In genomic region chr12:94204647-94205247, GRCh38 we compare ENCODE assay signal across 9 cellular contexts. TPM values are rescaled to one million over a fixed set of nuclear protein-coding genes. Genes with fewer than 3 reads are reported as not detected.
A peak's percentile ranks its signal among the peaks of the same experiment; 100 is the strongest.
DNase-seq lines count a peak whose midpoint lies in the region; ATAC-seq and TF ChIP-seq lines count a peak whose summit lies in the region.
"Had no signal": no experiment of that assay in that cellular context is flagged by ENCODE, and none has a peak within 500 bp of the region (broad histone marks: within the 10 kb centered on the region; RNA-seq: fewer than 3 reads in every experiment).

No MANE protein-coding gene starts in this region.

- ATAC-seq in GM21526 (IDR thresholded peaks at IDR 0.05; ENCODE audit: low FRiP score, unreplicated experiment) (peak; percentile 32), memory B cell (ENCODE audit: low read depth) (no peak), foreskin keratinocyte (no peak)

- 53 to 55% methylated on average over 3 of the region's 3 CpGs for WGBS in transverse colon (ENCODE audit: low coverage in 1 of 2), 2 donors

- no peaks in the 10 kb centered on the region for H3K9me2 ChIP-seq in OCI-LY7 (ENCODE audit: insufficient read depth, low read length)

- no peaks in the 10 kb centered on the region; the same call in 1 of the 2 replicates for H3K79me2 ChIP-seq in OCI-LY7 (ENCODE audit: insufficient read depth, low read depth, low read length)

- peak overlapping the region; percentile 99 for H3K4me2 ChIP-seq in OCI-LY7 (ENCODE audit: low read length)

- H3K27me3 ChIP-seq in transverse colon, result no peaks in the 10 kb centered on the region
- peaks cover 2% of the 10 kb centered on the region for H3K27me3 ChIP-seq in foreskin keratinocyte

- H3K4me3 ChIP-seq in GM12864 (ENCODE audit: low read depth, low read length), result peak overlapping the region; percentile 34; the same call in 1 of the 2 replicates
- peak overlapping the region; percentile 56 for H3K4me3 ChIP-seq in OCI-LY7 (ENCODE audit: low read depth, low read length, poor library complexity, severe bottlenecking)
- H3K4me3 ChIP-seq in transverse colon, result no peak overlapping the region

- H3K4me1 Mint-ChIP-seq in memory B cell, result peaks cover 34% of the 10 kb centered on the region

- H3K27ac ChIP-seq in OCI-LY7 (ENCODE audit: low read depth, low read length, poor library complexity, severe bottlenecking), result peak overlapping the region; percentile 96
- H3K27ac ChIP-seq in transverse colon, result peak overlapping the region in 1 of 4 donors; percentile 19
- H3K27ac ChIP-seq in foreskin keratinocyte, result no peak overlapping the region

- POLR2A ChIA-PET in OCI-LY7 (lab: Charles Lee), result interaction anchor here (0.9 to 8.1 kb wide), 10 partner anchors 8 to 1039 kb away, joined by 3 to 68 read pairs (median 4); no protein-coding TSS in a partner anchor

- in situ Hi-C loops in transverse colon (cut with MboI; ENCODE audit: low pct_ligation_motif_present in 1 of 4, low pct_unique_long_range_greater_than_20kb in 1 of 4, low sequenced_read_pairs in 3 of 4), result no loop called here

- H3K9me3 Mint-ChIP-seq in memory B cell, result no peaks in the 10 kb centered on the region

- no peak for TF ChIP-seq EP300 in transverse colon (IDR thresholded peaks at IDR 0.05; ENCODE audit: low read depth)

- TF ChIP-seq POLR2A in transverse colon (IDR thresholded peaks at IDR 0.05), result no peak

- TF ChIP-seq CTCF in GM12864 (IDR thresholded peaks at IDR 0.05; ENCODE audit: low read depth, low read length, missing control alignments), result no peak
- TF ChIP-seq CTCF in OCI-LY7 (conservative IDR thresholded peaks at IDR 0.05; ENCODE audit: low read length), result no peak
- no peak for TF ChIP-seq CTCF in transverse colon (IDR thresholded peaks at IDR 0.05)
- TF ChIP-seq CTCF in foreskin keratinocyte (conservative IDR thresholded peaks at IDR 0.05), result no peak

- no peaks in the 10 kb centered on the region for H4K20me1 ChIP-seq in OCI-LY7 (ENCODE audit: insufficient read depth, low read length)

- peak overlapping the region; percentile 90 for H3K27ac Mint-ChIP-seq in memory B cell

- no TSS peak for BruUV-seq in OCI-LY7 (replicated peaks; lab: Mats Ljungman, UMichigan)

- no peak for DNase-seq in GM12864 (ENCODE audit: low read depth)
- peak; percentile 67 for DNase-seq in OCI-LY7 (ENCODE audit: low spot score)
- DNase-seq in memory B cell (ENCODE audit: low spot score in 2 of 2), result no peak
- DNase-seq in activated effector memory CD4-positive, alpha-beta T cell treated with Interleukin-2 at 50 U/mL for 16 hours, result no peak
- DNase-seq in transverse colon, result no peak
- DNase-seq in T-helper 9 cell, result no peak
- DNase-seq in foreskin keratinocyte, result no peak
- DNase-seq: NCI-H1105 had no signal

- H3K27me3 Mint-ChIP-seq in memory B cell, result no peaks in the 10 kb centered on the region

- H3K4me1 ChIP-seq in OCI-LY7 (ENCODE audit: insufficient read depth, low read length, poor library complexity, severe bottlenecking), result peaks cover 74% of the 10 kb centered on the region
- H3K4me1 ChIP-seq in transverse colon, result peaks cover 0 to 8% (median 0%) of the 10 kb centered on the region in 4 donors
- H3K4me1 ChIP-seq in foreskin keratinocyte, result peaks cover 4% of the 10 kb centered on the region

- H3K36me3 ChIP-seq in OCI-LY7 (ENCODE audit: insufficient read depth, low read length), result no peaks in the 10 kb centered on the region
- H3K36me3 ChIP-seq in transverse colon, result no peaks in the 10 kb centered on the region

- intact Hi-C loops in OCI-LY7 (cut with micrococcal nuclease; ENCODE audit: unreplicated experiment), result loop anchor here (2.0 kb wide), 1 partner anchor 56 kb away; the partner anchor contains the start of gene PLXNC1
- intact Hi-C loops in transverse colon (cut with DNase I; ENCODE audit: low total_unique reads), result no loop called here

- H3K36me3 Mint-ChIP-seq in memory B cell, result peaks cover 11% of the 10 kb centered on the region

- H2AFZ ChIP-seq in OCI-LY7 (ENCODE audit: low read length), result peak overlapping the region; percentile 96

- H3K4me3 Mint-ChIP-seq in memory B cell, result peak overlapping the region; percentile 33

- H3K9me3 ChIP-seq in OCI-LY7 (ENCODE audit: low read length) (no peaks in the 10 kb centered on the region), transverse colon (no peaks in the 10 kb centered on the region)

- CTCF ChIA-PET in OCI-LY7 (lab: Charles Lee; ENCODE audit: unreplicated experiment), result interaction anchor here (1.0 to 1.1 kb wide), 2 partner anchors 12 to 31 kb away, joined by 3 to 5 read pairs; no protein-coding TSS in a partner anchor

RNA-seq across cellular contexts. Expression of gene PLXNC1, which starts 56.4 kb away (rescaled TPM):
- 3.6 and 4.5 TPM in 2 replicates for total RNA-seq in OCI-LY7 (2014; rRNA removed; shearing (Covaris generic))
- total RNA-seq in OCI-LY7 (2022), result 8.0 and 9.1 TPM in 2 replicates
- 10 to 100 TPM in 1 of 4 donors, 1 to 10 TPM in 3; 3.3 to 12.7 (median 6.8) TPM for total RNA-seq in transverse colon
- 0.18 and 0.88 TPM in 2 replicates for total RNA-seq in foreskin keratinocyte
- 0.03 and 0.21 TPM in 2 replicates for polyA plus RNA-seq in foreskin keratinocyte

Comparison
In these comparisons a context has a peak if more than half of its experiments do, and no peak if none do; other contexts are left out.
1. H3K4me3 ChIP-seq: peak in GM12864 (single experiment) and OCI-LY7 (single experiment); none in transverse colon (0 of 4).